10 cellular contexts compared by ENCODE assay signal in genomic region chr10:92594194-92594593, GRCh38. TPM values are rescaled to one million over a fixed set of nuclear protein-coding genes. Genes with fewer than 3 reads are reported as not detected.
A peak's percentile ranks its signal among the peaks of the same experiment; 100 is the strongest.
DNase-seq lines count a peak whose midpoint lies in the region; ATAC-seq, FAIRE-seq and TF ChIP-seq lines count a peak whose summit lies in the region.
"Had no signal": no experiment of that assay in that cellular context is flagged by ENCODE, and none has a peak within 500 bp of the region (broad histone marks: within the 10 kb centered on the region; RNA-seq: fewer than 3 reads in every experiment).

No MANE protein-coding gene starts in this region.

- H3K4me1 ChIP-seq in DND-41 (ENCODE audit: insufficient read depth, low read length): peaks cover 66% of the 10 kb centered on the region
- peaks cover 42% of the 10 kb centered on the region for H3K4me1 ChIP-seq in Loucy (ENCODE audit: insufficient read depth, low read length, poor library complexity, severe bottlenecking)
- peaks cover 8% of the 10 kb centered on the region for H3K4me1 ChIP-seq in GM12878 (ENCODE audit: control insufficient read depth, insufficient read depth, low read length)
- peaks cover 0 to 31% (median 0%) of the 10 kb centered on the region in 3 donors for H3K4me1 ChIP-seq in gastroesophageal sphincter

- H4K20me1 ChIP-seq in DND-41 (ENCODE audit: insufficient read depth, low read length): peaks cover 47% of the 10 kb centered on the region
- peaks cover 29% of the 10 kb centered on the region for H4K20me1 ChIP-seq in Loucy (ENCODE audit: insufficient read depth, low read length, poor library complexity, severe bottlenecking)
- no peaks in the 10 kb centered on the region for H4K20me1 ChIP-seq in GM12878 (ENCODE audit: control insufficient read depth, insufficient read depth)

- H3F3A ChIP-seq in Loucy (ENCODE audit: low read depth): 0 out of 2 replicates have a peak, but pooled peaks cover 3% of the 10 kb centered on the region

- SMC1A ChIA-PET in GM12878 (lab: Charles Lee; ENCODE audit: uncharacterized antibody, unreplicated experiment): interaction anchor here (0.8 kb wide), 2 partner anchors 10 to 386 kb away, joined by 3 read pairs; no protein-coding TSS in a partner anchor

- H3K9ac ChIP-seq in DND-41 (ENCODE audit: low read depth, low read length) (peak overlapping the region; percentile 80), Loucy (ENCODE audit: low read depth, low read length, poor library complexity, severe bottlenecking) (peak overlapping the region; percentile 87), GM12878 (ENCODE audit: control insufficient read depth, insufficient read depth, low read length) (peak overlapping the region; percentile 96)

- H3K4me2 ChIP-seq in DND-41 (ENCODE audit: insufficient read depth, low read length) (peak overlapping the region; percentile 86), Loucy (ENCODE audit: low read depth, low read length, poor library complexity, severe bottlenecking) (peak overlapping the region; percentile 99), GM12878 (ENCODE audit: control insufficient read depth, insufficient read depth) (peak overlapping the region; percentile 64)

- peak overlapping the region in 7 of 10 donors; percentile 42 to 99 (median 99) for H3K4me3 Mint-ChIP-seq in naive thymus-derived CD8-positive, alpha-beta T cell

- DNase-seq in DND-41 (no peak), GM12878 (ENCODE audit: low read depth, low spot score) (no peak), substantia nigra (lab: John Stamatoyannopoulos, UW) (no peak), SHP77 (lab: John Stamatoyannopoulos, UW) (no peak)
- no peak for DNase-seq in naive thymus-derived CD8-positive, alpha-beta T cell
- DNase-seq in effector CD8-positive, alpha-beta T cell (lab: John Stamatoyannopoulos, UW): no peak
- DNase-seq: NCI-H2227 treated with DMSO at 0.1 percent for 48 hours had no signal

- H3K4me3 ChIP-seq in DND-41 (ENCODE audit: low read depth in 1 of 2, low read length in 2 of 2): peak overlapping the region; percentile 38 to 66
- peak overlapping the region; percentile 84 for H3K4me3 ChIP-seq in Loucy (ENCODE audit: low read length, poor library complexity, severe bottlenecking)
- peak overlapping the region; percentile 88 for H3K4me3 ChIP-seq in GM12878
- H3K4me3 ChIP-seq in gastroesophageal sphincter: no peak overlapping the region

- H3K79me2 ChIP-seq in DND-41 (ENCODE audit: insufficient read depth, low read length) (peaks cover 74% of the 10 kb centered on the region), Loucy (ENCODE audit: insufficient read depth, low read length) (peaks cover 70% of the 10 kb centered on the region), GM12878 (ENCODE audit: control insufficient read depth, insufficient read depth, low read length) (peaks cover 63% of the 10 kb centered on the region)

- POLR2A ChIA-PET in GM12878 (lab: Charles Lee): interaction anchor here (1.0 to 1.3 kb wide), 2 partner anchors 9 to 12 kb away, joined by 4 to 7 read pairs; no protein-coding TSS in a partner anchor
- POLR2A ChIA-PET in naive thymus-derived CD8-positive, alpha-beta T cell (lab: Charles Lee): no interaction called here

- no peak for ATAC-seq in DND-41 (ENCODE audit: insufficient read depth, low read depth)
- ATAC-seq in GM12878: no peak
- ATAC-seq in naive thymus-derived CD8-positive, alpha-beta T cell: no peak
- no peak for ATAC-seq in gastroesophageal sphincter

- TF ChIP-seq EP300 in GM12878 (IDR thresholded peaks at IDR 0.05; ENCODE audit: borderline replicate concordance in 1 of 2, control insufficient read depth in 1 of 2, low read depth in 2 of 2, low read length in 2 of 2): no peak
- TF ChIP-seq EP300 in gastroesophageal sphincter (IDR thresholded peaks at IDR 0.05): no peak

- intact Hi-C loops in GM12878 (cut with micrococcal nuclease; ENCODE audit: unreplicated experiment): loop anchor here (5.0 to 10.0 kb wide), 2 partner anchors 251 to 302 kb away; partner anchors contain the start of genes CPEB3, EXOC6 and MARCHF5

- in situ Hi-C loops in GM12878 (cut with MboI): no loop called here

- WGBS in GM12878 (ENCODE audit: insufficient coverage, insufficient replicate concordance, low lambda C conversion rate, missing lambda C conversion rate): 2% methylated on average over 3 of the region's 3 CpGs
- 22% methylated on average over 3 of the region's 3 CpGs for WGBS in gastroesophageal sphincter (ENCODE audit: low coverage in 1 of 2), 2 donors

- H3K9me3 Mint-ChIP-seq in naive thymus-derived CD8-positive, alpha-beta T cell: peaks cover 0 to 3% (median 0%) of the 10 kb centered on the region in 9 donors

- FAIRE-seq in GM12878 (lab: Jason Lieb, UNC): no peak

- H3K9me3 ChIP-seq in DND-41 (ENCODE audit: insufficient read depth, low read length, severe bottlenecking): no peaks in the 10 kb centered on the region
- no peaks in the 10 kb centered on the region for H3K9me3 ChIP-seq in Loucy (ENCODE audit: insufficient read depth, low read depth, low read length)
- H3K9me3 ChIP-seq in GM12878 (replicated peaks; ENCODE audit: control insufficient read depth, insufficient read depth, low read length): no peaks in the 10 kb centered on the region
- no peaks in the 10 kb centered on the region for H3K9me3 ChIP-seq in gastroesophageal sphincter
- H3K9me3 ChIP-seq: thoracic aorta had no signal

- H3K27ac ChIP-seq in DND-41 (ENCODE audit: low read length): peak overlapping the region; percentile 88
- H3K27ac ChIP-seq in GM12878 (ENCODE audit: control insufficient read depth, insufficient read depth): peak overlapping the region; percentile 95; the same call in 1 of the 2 replicates
- H3K27ac ChIP-seq in substantia nigra (ENCODE audit: low read depth, low read length, poor library complexity, severe bottlenecking): no peak overlapping the region
- no peak overlapping the region for H3K27ac ChIP-seq in gastroesophageal sphincter
- H3K27ac ChIP-seq: thoracic aorta had no signal

- CTCF ChIA-PET in GM12878 (lab: Yijun Ruan, JAX): interaction anchor here (0.6 to 1.7 kb wide), 3 partner anchors 20 to 379 kb away, joined by 4 read pairs; partner anchors contain the start of gene IDE

- H3K36me3 ChIP-seq in DND-41 (ENCODE audit: insufficient read depth, low read length): peaks cover 22% of the 10 kb centered on the region
- H3K36me3 ChIP-seq in Loucy (ENCODE audit: insufficient read depth, low read length): no peaks in the 10 kb centered on the region
- H3K36me3 ChIP-seq in GM12878 (ENCODE audit: control insufficient read depth in 2 of 2, insufficient read depth in 2 of 2, low read length in 1 of 2): no peaks in the 10 kb centered on the region
- H3K36me3 ChIP-seq in gastroesophageal sphincter: no peaks in the 10 kb centered on the region
- H3K36me3 ChIP-seq: thoracic aorta had no signal

- H3K9me2 ChIP-seq in Loucy (replicated peaks; ENCODE audit: low read depth, low read length): no peaks in the 10 kb centered on the region

- H3K4me1 Mint-ChIP-seq in naive thymus-derived CD8-positive, alpha-beta T cell: peaks cover 16 to 42% (median 30%) of the 10 kb centered on the region in 4 donors

- TF ChIP-seq RAD21 in GM12878 (IDR thresholded peaks at IDR 0.05; ENCODE audit: insufficient read depth, low read depth, low read length): no peak

- no peak for TF ChIP-seq CTCF in DND-41 (IDR thresholded peaks at IDR 0.05; ENCODE audit: borderline replicate concordance, extremely low read depth, low read length, poor library complexity, severe bottlenecking)
- no peak for TF ChIP-seq CTCF in Loucy (conservative IDR thresholded peaks at IDR 0.05; ENCODE audit: low read length)
- no peak for TF ChIP-seq CTCF in GM12878 (IDR thresholded peaks at IDR 0.05 in 2 of 3, conservative IDR thresholded peaks at IDR 0.05 in 1 of 3; ENCODE audit: control insufficient read depth in 2 of 3, extremely low read depth in 1 of 3, insufficient read depth in 1 of 3, low read depth in 3 of 3, low read length in 3 of 3)
- TF ChIP-seq CTCF in gastroesophageal sphincter (IDR thresholded peaks at IDR 0.05): no peak

- no peak for TF ChIP-seq POLR2A in GM12878 (IDR thresholded peaks at IDR 0.05; ENCODE audit: low read depth, low read length)
- no peak for TF ChIP-seq POLR2A in gastroesophageal sphincter (IDR thresholded peaks at IDR 0.05)

- H2AFZ ChIP-seq in DND-41 (ENCODE audit: low read depth, low read length) (0 out of 2 replicates have a peak overlapping the region, but pooled peaks have one; percentile 92), Loucy (ENCODE audit: low read length) (no peak overlapping the region), GM12878 (ENCODE audit: control insufficient read depth, low read depth, low read length) (no peak overlapping the region; the same call in 1 of the 2 replicates)

- H3K27me3 ChIP-seq in DND-41 (ENCODE audit: insufficient read depth, low read length, poor library complexity) (no peaks in the 10 kb centered on the region), Loucy (ENCODE audit: insufficient read depth, low read length, poor library complexity, severe bottlenecking) (no peaks in the 10 kb centered on the region), GM12878 (replicated peaks in 1 of 2; ENCODE audit: control insufficient read depth in 2 of 2, insufficient read depth in 2 of 2, low read length in 1 of 2) (no peaks in the 10 kb centered on the region), gastroesophageal sphincter (no peaks in the 10 kb centered on the region)

- peaks cover 0 to 3% (median 0%) of the 10 kb centered on the region in 3 donors for H3K36me3 Mint-ChIP-seq in naive thymus-derived CD8-positive, alpha-beta T cell

- BruUV-seq in GM12878 (replicated peaks; lab: Mats Ljungman, UMichigan): no TSS peak

- peaks cover 0 to 2% (median 0%) of the 10 kb centered on the region in 5 donors for H3K27me3 Mint-ChIP-seq in naive thymus-derived CD8-positive, alpha-beta T cell

- peak overlapping the region in 2 of 10 donors; percentile 24 to 100 for H3K27ac Mint-ChIP-seq in naive thymus-derived CD8-positive, alpha-beta T cell

- RAD21 ChIA-PET in GM12878 (lab: Charles Lee; ENCODE audit: unreplicated experiment): interaction anchor here (1.0 kb wide), 1 partner anchor 20 kb away, joined by 5 read pairs; the partner anchor contains the start of gene IDE

RNA-seq across cellular contexts. Expression of gene KIF11, which starts 1.3 kb away (rescaled TPM):
- 20.1 and 20.5 TPM in 2 replicates for total RNA-seq in GM12878 (2013; cell fraction: nucleolus; rRNA removed)
- total RNA-seq in GM12878 (2014; rRNA removed) (40.3 and 50.5 TPM in 2 replicates), GM12878 (2014; rRNA removed; fragmentation: Illumina TruSeq; extraction: Trizol) (76.8 and 79.8 TPM in 2 replicates), GM12878 (2021) (41.4 and 43.6 TPM in 2 replicates), gastroesophageal sphincter (1 to 10 TPM in 1 of 4 donors, under 1 TPM in 3; 0.27 to 1.6 (median 0.44) TPM)
- 10.8 TPM for polyA plus RNA-seq in GM12878 (2011; ENCODE audit: low read depth)
- polyA plus RNA-seq in GM12878 (2011; rRNA removed) (33.4 and 63.3 TPM in 2 replicates), GM12878 (2014; fragmentation: Illumina TruSeq; extraction: Trizol) (61.6 and 84.4 TPM in 2 replicates), GM12878 (2014; fragmentation: Nextera tagmentation; extraction: Ambion mirVana) (10 to 100 TPM; 14.1 to 17.9 TPM), GM12878 (2014; rRNA removed) (26.9 and 28.7 TPM in 2 replicates), GM12878 (2016; fragmentation: Nextera tagmentation; extraction: Ambion mirVana) (10 to 100 TPM; 67.4 to 73.8 TPM)
- polyA plus RNA-seq in GM12878 (2011; cell fraction: cytosol; rRNA removed): 10.6 and 13.2 TPM in 2 replicates
- 10.4 and 15.3 TPM in 2 replicates for polyA plus RNA-seq in GM12878 (2011; cell fraction: nucleus; rRNA removed)
- 19.3 and 24.6 TPM in 2 replicates for polyA plus RNA-seq in GM12878 (2012)
- 19.5 and 28.5 TPM in 2 replicates for polyA minus RNA-seq in GM12878 (2011; rRNA and poly(A)+ RNA removed)
- 14.4 and 22.2 TPM in 2 replicates for polyA minus RNA-seq in GM12878 (2011; cell fraction: cytosol; rRNA and poly(A)+ RNA removed)
- 6.3 and 10.8 TPM in 2 replicates for polyA minus RNA-seq in GM12878 (2011; cell fraction: nucleus; rRNA and poly(A)+ RNA removed)
- total RNA-seq in naive thymus-derived CD8-positive, alpha-beta T cell: under 1 TPM; 0.55 to 0.96 TPM
- polyA plus RNA-seq in naive thymus-derived CD8-positive, alpha-beta T cell: under 1 TPM; 0.20 to 0.72 (median 0.42) TPM

RNA-seq across cellular contexts. Expression of gene IDE, which starts 20.3 kb away (rescaled TPM):
- 58.3 and 58.9 TPM in 2 replicates for total RNA-seq in GM12878 (2013; cell fraction: nucleolus; rRNA removed)
- total RNA-seq in GM12878 (2014; rRNA removed) (33.4 and 38.4 TPM in 2 replicates), GM12878 (2014; rRNA removed; fragmentation: Illumina TruSeq; extraction: Trizol) (42.8 and 46.2 TPM in 2 replicates), GM12878 (2021) (45.4 and 51.9 TPM in 2 replicates), gastroesophageal sphincter (10 to 100 TPM; 27.7 to 47.3 (median 41.2) TPM)
- polyA plus RNA-seq in GM12878 (2011; ENCODE audit: low read depth): 8.2 TPM
- polyA plus RNA-seq in GM12878 (2011; rRNA removed) (30.4 and 38.3 TPM in 2 replicates), GM12878 (2014; fragmentation: Illumina TruSeq; extraction: Trizol) (33.8 and 42.2 TPM in 2 replicates), GM12878 (2014; fragmentation: Nextera tagmentation; extraction: Ambion mirVana) (10 to 100 TPM; 11.6 to 13.1 TPM), GM12878 (2014; rRNA removed) (15.4 and 19.1 TPM in 2 replicates), GM12878 (2016; fragmentation: Nextera tagmentation; extraction: Ambion mirVana) (10 to 100 TPM; 53.4 to 54.5 TPM)
- 14.4 and 15.8 TPM in 2 replicates for polyA plus RNA-seq in GM12878 (2011; cell fraction: cytosol; rRNA removed)
- 27.5 and 33.5 TPM in 2 replicates for polyA plus RNA-seq in GM12878 (2011; cell fraction: nucleus; rRNA removed)
- 9.0 and 12.8 TPM in 2 replicates for polyA plus RNA-seq in GM12878 (2012)
- 46.4 and 81.8 TPM in 2 replicates for polyA minus RNA-seq in GM12878 (2011; rRNA and poly(A)+ RNA removed)
- 16.0 and 28.6 TPM in 2 replicates for polyA minus RNA-seq in GM12878 (2011; cell fraction: cytosol; rRNA and poly(A)+ RNA removed)
- polyA minus RNA-seq in GM12878 (2011; cell fraction: nucleus; rRNA and poly(A)+ RNA removed): 16.0 and 21.8 TPM in 2 replicates
- 10 to 100 TPM; 27.0 to 29.0 TPM for total RNA-seq in naive thymus-derived CD8-positive, alpha-beta T cell
- polyA plus RNA-seq in naive thymus-derived CD8-positive, alpha-beta T cell: 10 to 100 TPM in 1 of 3 donors, 1 to 10 TPM in 2; 7.3 to 11.2 (median 9.5) TPM

Comparison
In these comparisons a context has a peak if more than half of its experiments do, and no peak if none do; other contexts are left out.
1. H3K27ac ChIP-seq: peak in DND-41 (single experiment) and GM12878 (single experiment); none in substantia nigra (single experiment) and gastroesophageal sphincter (0 of 4).
2. H3K4me3 ChIP-seq: peak in DND-41 (2 of 2), Loucy (single experiment) and GM12878 (single experiment); none in gastroesophageal sphincter (0 of 2).
3. RNA of gene KIF11, which starts 1.3 kb away (total RNA-seq): 20.1 to 79.8 TPM in GM12878; 0.55 to 0.96 TPM in naive thymus-derived CD8-positive, alpha-beta T cell and 0.27 to 1.6 TPM in gastroesophageal sphincter; every median in the first group is over 4 times any median in the second.
4. Peak in every context shown above with its lines, with median percentiles within 50 percentile points of each other: H3K4me2 ChIP-seq and H3K9ac ChIP-seq.